ENCODE assay signal across 8 cellular contexts in genomic region chr1:246169019-246169418, GRCh38.
"Had no signal": no experiment of that assay in that cellular context is flagged by ENCODE, and none has a peak within 500 bp of the region (broad histone marks: within the 10 kb centered on the region; RNA-seq: fewer than 3 reads in every experiment).

No MANE protein-coding gene starts in this region.

- H3K9me3 ChIP-seq: HAP-1 had no signal

- H3K4me3 Mint-ChIP-seq: GM23338, HFFc6, IgD-negative memory B cell had no signal

- H2AFZ ChIP-seq: GM23338 had no signal

- H3K4me1 ChIP-seq: HAP-1 had no signal

- H3K9me3 Mint-ChIP-seq: GM23338, HFFc6, IgD-negative memory B cell had no signal

- H3K36me3 ChIP-seq: HAP-1 had no signal

- H3K27ac ChIP-seq: HL-60 had no signal

- H3K4me1 Mint-ChIP-seq: IgD-negative memory B cell had no signal

- H3K27me3 Mint-ChIP-seq: IgD-negative memory B cell had no signal

- H3K4me2 ChIP-seq: GM23338 had no signal

- FAIRE-seq: HepG2 had no signal

- H3K27ac Mint-ChIP-seq: GM23338, HFFc6, IgD-negative memory B cell had no signal

- DNase-seq: H7, HFFc6 had no signal

- H3K4me3 ChIP-seq: GM23338, HAP-1 had no signal

- ATAC-seq: HCT116, HepG2 had no signal
